Comparison of ENCODE assay signal across 16 cellular contexts in the genomic region with DNA sequence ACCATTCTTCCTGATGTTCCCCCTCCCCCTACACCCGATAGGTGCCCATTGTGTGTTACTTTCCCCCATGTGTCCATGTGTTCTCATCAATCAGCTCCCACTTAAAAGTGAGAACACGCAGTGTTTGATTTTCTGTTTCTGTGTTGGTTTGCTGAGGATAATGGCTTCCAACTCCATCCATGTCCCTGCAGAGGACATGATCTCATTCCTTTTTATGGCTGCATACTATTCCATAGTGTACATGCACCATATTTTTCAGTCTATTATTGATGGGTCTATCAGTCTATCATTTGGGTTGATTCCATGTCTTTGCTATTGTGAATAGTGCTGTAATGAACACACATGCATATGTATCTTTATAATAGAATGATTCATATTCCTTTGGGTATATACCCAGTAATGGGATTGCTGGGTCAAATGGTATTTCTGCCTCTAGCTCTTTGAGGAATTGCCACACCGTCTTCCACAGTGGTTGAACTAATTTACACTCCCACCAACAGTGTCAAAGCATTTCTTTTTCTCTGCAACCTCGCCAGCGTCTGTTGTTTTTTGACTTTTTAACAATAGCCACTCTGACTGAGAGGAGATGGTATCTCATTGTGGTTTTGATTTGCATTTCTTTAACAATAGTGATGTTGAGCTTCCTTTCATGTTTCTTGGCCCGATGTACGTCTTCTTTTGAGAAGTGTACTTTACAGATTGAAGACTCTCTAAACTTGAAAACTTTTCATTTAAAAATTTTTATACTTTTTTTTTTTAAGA.
"Had no signal": no experiment of that assay in that cellular context is flagged by ENCODE, and none has a peak within 500 bp of the region (broad histone marks: within the 10 kb centered on the region; RNA-seq: fewer than 3 reads in every experiment).

No MANE protein-coding gene starts in this region.

- H3K27ac ChIP-seq: ascending aorta, coronary artery, esophagus squamous epithelium, heart left ventricle, neural progenitor cell, ovary, testis had no signal

- H3K4me3 Mint-ChIP-seq: activated naive CD4-positive, alpha-beta T cell treated with anti-CD3 and anti-CD28 coated beads for 36 hours; activated T-helper 17 cell treated with anti-CD3 and anti-CD28 coated beads, Interleukin-2, amount 50 U/mL, for 72 hours; immature natural killer cell; neural progenitor cell; stimulated activated naive CD8-positive, alpha-beta T cell treated with anti-CD3 and anti-CD28 coated beads, Interleukin-15, amount 100 ng/mL, for 72 hours had no signal

- H3K9me3 Mint-ChIP-seq: activated naive CD4-positive, alpha-beta T cell treated with anti-CD3 and anti-CD28 coated beads for 36 hours; activated T-helper 17 cell treated with anti-CD3 and anti-CD28 coated beads, Interleukin-2, amount 50 U/mL, for 72 hours; neural progenitor cell; stimulated activated naive CD8-positive, alpha-beta T cell treated with anti-CD3 and anti-CD28 coated beads, Interleukin-15, amount 100 ng/mL, for 72 hours had no signal

- H3K27me3 ChIP-seq: ascending aorta, esophagus squamous epithelium, heart left ventricle, neural progenitor cell, ovary, testis had no signal

- H3K4me1 Mint-ChIP-seq: activated T-helper 17 cell treated with anti-CD3 and anti-CD28 coated beads, Interleukin-2, amount 50 U/mL, for 72 hours; immature natural killer cell; stimulated activated naive CD8-positive, alpha-beta T cell treated with anti-CD3 and anti-CD28 coated beads, Interleukin-15, amount 100 ng/mL, for 72 hours had no signal

- H3K4me2 ChIP-seq: neural progenitor cell had no signal

- H3K9ac ChIP-seq: neural progenitor cell had no signal

- DNase-seq: activated CD4-positive, alpha-beta T cell treated with anti-CD3 and anti-CD28 coated beads, Interleukin-2, amount 50 U/mL, for 48 hours; activated CD4-positive, CD25-positive, alpha-beta regulatory T cell treated with anti-CD3 and anti-CD28 coated beads, Interleukin-2, amount 50 U/mL, for 72 hours; activated naive CD4-positive, alpha-beta T cell treated with anti-CD3 and anti-CD28 coated beads for 36 hours; central memory CD4-positive, alpha-beta T cell; effector CD4-positive, alpha-beta T cell; esophagus squamous epithelium; heart left ventricle; immature natural killer cell; ovary; stimulated activated CD4-positive, alpha-beta T cell treated with anti-CD3 and anti-CD28 coated beads, Interleukin-1b, Interleukin-23, amount 100 ng/mL, for 48 hours; stimulated activated naive CD8-positive, alpha-beta T cell treated with anti-CD3 and anti-CD28 coated beads, Interleukin-15, amount 100 ng/mL, for 72 hours; testis had no signal

- H3K27ac Mint-ChIP-seq: activated naive CD4-positive, alpha-beta T cell treated with anti-CD3 and anti-CD28 coated beads for 36 hours; activated T-helper 17 cell treated with anti-CD3 and anti-CD28 coated beads, Interleukin-2, amount 50 U/mL, for 72 hours; immature natural killer cell; neural progenitor cell; stimulated activated naive CD8-positive, alpha-beta T cell treated with anti-CD3 and anti-CD28 coated beads, Interleukin-15, amount 100 ng/mL, for 72 hours had no signal

- H3K36me3 Mint-ChIP-seq: immature natural killer cell, neural progenitor cell had no signal

- H3K4me3 ChIP-seq: ascending aorta, coronary artery, esophagus squamous epithelium, heart left ventricle, neural progenitor cell, ovary, testis had no signal

- H3K36me3 ChIP-seq: ascending aorta, esophagus squamous epithelium, heart left ventricle, neural progenitor cell, ovary had no signal

- H3K4me1 ChIP-seq: ascending aorta, esophagus squamous epithelium, heart left ventricle, neural progenitor cell, testis had no signal

- ATAC-seq: activated T-helper 17 cell treated with anti-CD3 and anti-CD28 coated beads, Interleukin-2, amount 50 U/mL, for 72 hours; heart left ventricle; stimulated activated naive CD8-positive, alpha-beta T cell treated with anti-CD3 and anti-CD28 coated beads, Interleukin-15, amount 100 ng/mL, for 72 hours had no signal

- H3K9me3 ChIP-seq: ascending aorta, esophagus squamous epithelium, ovary, testis had no signal
